1 cellular context compared by ENCODE assay signal in the genomic region with DNA sequence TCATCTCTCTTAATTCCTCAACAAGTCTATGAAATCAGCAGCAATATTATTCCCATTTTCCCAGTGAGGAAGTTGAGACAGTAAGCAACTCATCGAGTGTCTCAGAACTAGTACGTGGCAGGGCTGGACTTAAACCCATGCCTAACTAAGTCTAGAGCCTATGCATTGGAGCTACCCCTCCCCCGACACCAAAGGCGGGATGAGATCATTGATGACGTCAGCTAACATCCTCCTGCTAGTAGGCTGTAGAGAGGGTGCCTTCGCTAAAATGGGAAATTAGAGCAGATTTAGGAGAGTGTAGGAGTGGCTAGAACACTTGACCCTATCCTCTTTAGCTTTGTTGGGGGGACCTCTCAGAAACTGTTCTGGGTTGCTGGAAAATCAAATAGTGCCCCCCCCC.
TF ChIP-seq lines count a peak whose summit lies in the region.

No MANE protein-coding gene starts in this region.

TF ChIP-seq in H1, 55 proteins besides CTCF, POLR2A, EP300 and RAD21:
- TF ChIP-seq SIRT6 (IDR thresholded peaks at IDR 0.05; ENCODE audit: low read length), result no peak
- TF ChIP-seq TEAD4 (IDR thresholded peaks at IDR 0.05; ENCODE audit: low read depth, low read length), result no peak
- TF ChIP-seq CHD7 (IDR thresholded peaks at IDR 0.05; ENCODE audit: insufficient replicate concordance, low read length), result no peak
- no peak for TF ChIP-seq CHD1 (IDR thresholded peaks at IDR 0.05; ENCODE audit: low read depth, low read length)
- TF ChIP-seq ATF2 (IDR thresholded peaks at IDR 0.05; ENCODE audit: low read length), result peak; percentile 95
- TF ChIP-seq JUN (IDR thresholded peaks at IDR 0.05; ENCODE audit: low read depth, low read length), result peak; percentile 84
- peak; percentile 86 for TF ChIP-seq CREB1 (IDR thresholded peaks at IDR 0.05)
- TF ChIP-seq JUND (IDR thresholded peaks at IDR 0.05; ENCODE audit: low read length), result peak; percentile 93
TF ChIP-seq in H1: peak in this region for 4.
